ENCODE assay signal across 1 cellular context in genomic region chr20:33110147-33110825, GRCh38.
TF ChIP-seq lines count a peak whose summit lies in the region.

No MANE protein-coding gene starts in this region.

TF ChIP-seq in GM23338, 12 proteins besides CTCF, POLR2A, EP300 and RAD21:
- no peak for TF ChIP-seq ZNF462 (CRISPR knock-in tag; IDR thresholded peaks at IDR 0.05)
- TF ChIP-seq ZNF114 (CRISPR knock-in tag; IDR thresholded peaks at IDR 0.05) = no peak
- no peak for TF ChIP-seq EZH2phosphoT487 (IDR thresholded peaks at IDR 0.05; ENCODE audit: unreplicated experiment)
- no peak for TF ChIP-seq JUNB (IDR thresholded peaks at IDR 0.05; ENCODE audit: unreplicated experiment)
- no peak for TF ChIP-seq POLR2AphosphoS5 (IDR thresholded peaks at IDR 0.05; ENCODE audit: low read depth)
- no peak for TF ChIP-seq EZH2 (IDR thresholded peaks at IDR 0.05; ENCODE audit: low read depth, unreplicated experiment)
- no peak for TF ChIP-seq CREB1 (CRISPR knock-in tag; IDR thresholded peaks at IDR 0.05; ENCODE audit: low read depth)
- TF ChIP-seq, protein P1, sequence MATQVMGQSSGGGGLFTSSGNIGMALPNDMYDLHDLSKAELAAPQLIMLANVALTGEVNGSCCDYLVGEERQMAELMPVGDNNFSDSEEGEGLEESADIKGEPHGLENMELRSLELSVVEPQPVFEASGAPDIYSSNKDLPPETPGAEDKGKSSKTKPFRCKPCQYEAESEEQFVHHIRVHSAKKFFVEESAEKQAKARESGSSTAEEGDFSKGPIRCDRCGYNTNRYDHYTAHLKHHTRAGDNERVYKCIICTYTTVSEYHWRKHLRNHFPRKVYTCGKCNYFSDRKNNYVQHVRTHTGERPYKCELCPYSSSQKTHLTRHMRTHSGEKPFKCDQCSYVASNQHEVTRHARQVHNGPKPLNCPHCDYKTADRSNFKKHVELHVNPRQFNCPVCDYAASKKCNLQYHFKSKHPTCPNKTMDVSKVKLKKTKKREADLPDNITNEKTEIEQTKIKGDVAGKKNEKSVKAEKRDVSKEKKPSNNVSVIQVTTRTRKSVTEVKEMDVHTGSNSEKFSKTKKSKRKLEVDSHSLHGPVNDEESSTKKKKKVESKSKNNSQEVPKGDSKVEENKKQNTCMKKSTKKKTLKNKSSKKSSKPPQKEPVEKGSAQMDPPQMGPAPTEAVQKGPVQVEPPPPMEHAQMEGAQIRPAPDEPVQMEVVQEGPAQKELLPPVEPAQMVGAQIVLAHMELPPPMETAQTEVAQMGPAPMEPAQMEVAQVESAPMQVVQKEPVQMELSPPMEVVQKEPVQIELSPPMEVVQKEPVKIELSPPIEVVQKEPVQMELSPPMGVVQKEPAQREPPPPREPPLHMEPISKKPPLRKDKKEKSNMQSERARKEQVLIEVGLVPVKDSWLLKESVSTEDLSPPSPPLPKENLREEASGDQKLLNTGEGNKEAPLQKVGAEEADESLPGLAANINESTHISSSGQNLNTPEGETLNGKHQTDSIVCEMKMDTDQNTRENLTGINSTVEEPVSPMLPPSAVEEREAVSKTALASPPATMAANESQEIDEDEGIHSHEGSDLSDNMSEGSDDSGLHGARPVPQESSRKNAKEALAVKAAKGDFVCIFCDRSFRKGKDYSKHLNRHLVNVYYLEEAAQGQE (IDR thresholded peaks at IDR 0.05; ENCODE audit: unreplicated experiment) = no peak
- TF ChIP-seq ETS1 (IDR thresholded peaks at IDR 0.05) = no peak
- no peak for TF ChIP-seq ZNF331 (CRISPR knock-in tag; IDR thresholded peaks at IDR 0.05; ENCODE audit: low read depth)
- TF ChIP-seq NANOG (IDR thresholded peaks at IDR 0.05; ENCODE audit: borderline replicate concordance) = no peak
- no peak for TF ChIP-seq STAT1 (IDR thresholded peaks at IDR 0.05; ENCODE audit: unreplicated experiment)
